ENCODE assay signal across 22 cellular contexts in genomic region chr2:75675908-75676307, GRCh38. TPM values are rescaled to one million over a fixed set of nuclear protein-coding genes. Genes with fewer than 3 reads are reported as not detected.
DNase-seq lines count a peak whose midpoint lies in the region; ATAC-seq, FAIRE-seq and TF ChIP-seq lines count a peak whose summit lies in the region.
"Had no signal": no experiment of that assay in that cellular context is flagged by ENCODE, and none has a peak within 500 bp of the region (broad histone marks: within the 10 kb centered on the region; RNA-seq: fewer than 3 reads in every experiment).

No MANE protein-coding gene starts in this region.

- no peaks in the 10 kb centered on the region for H3K9me1 ChIP-seq in K562 (ENCODE audit: control insufficient read depth, insufficient read depth, low read length)

- no peak for TF ChIP-seq EP300 in K562 (IDR thresholded peaks at IDR 0.05; ENCODE audit: low read length)

- WGBS in K562 (ENCODE audit: insufficient coverage, low coverage, missing lambda C conversion rate), result 86% methylated on average over 3 of the region's 3 CpGs
- 41% methylated on average over 3 of the region's 3 CpGs for WGBS in right lobe of liver (ENCODE audit: insufficient coverage, low coverage, low lambda C conversion rate, missing lambda C conversion rate)
- WGBS in adrenal gland, 4 donors, result 87 to 98% (median 94%) methylated on average over 3 of the region's 3 CpGs

- TF ChIP-seq POLR2A in K562 (conservative IDR thresholded peaks at IDR 0.05), result no peak
- TF ChIP-seq POLR2A in right lobe of liver (IDR thresholded peaks at IDR 0.05), result no peak
- no peak for TF ChIP-seq POLR2A in adrenal gland (IDR thresholded peaks at IDR 0.05)

- no peaks in the 10 kb centered on the region for H3K79me2 ChIP-seq in K562 (ENCODE audit: control insufficient read depth, insufficient read depth, low read length)

- in situ Hi-C loops in K562 (cut with MboI), result no loop called here

- no peak for TF ChIP-seq RAD21 in K562 (CRISPR knock-in tag; conservative IDR thresholded peaks at IDR 0.05 in 1 of 2, IDR thresholded peaks at IDR 0.05 in 1 of 2)

- POLR2A ChIA-PET in K562 (lab: Yijun Ruan, JAX), result no interaction called here

- CTCF ChIA-PET in K562 (lab: Yijun Ruan, JAX; ENCODE audit: low intra/inter-chr PET ratio), result interaction anchor here (2.6 kb wide), 1 partner anchor 35 kb away, joined by 14 read pairs; no protein-coding TSS in a partner anchor

- H3K36me3 ChIP-seq in left ventricle myocardium inferior (peaks cover 34% of the 10 kb centered on the region), K562 (ENCODE audit: control insufficient read depth, insufficient read depth, low read length) (peaks cover 60% of the 10 kb centered on the region), right lobe of liver (peaks cover 0 to 18% (median 7%) of the 10 kb centered on the region in 4 donors), adrenal gland (replicated peaks in 1 of 2) (peaks cover 0 to 10% of the 10 kb centered on the region in 2 donors)
- H3K36me3 ChIP-seq: BE2C had no signal

- H3K4me3 ChIP-seq in left ventricle myocardium inferior (no peak overlapping the region), K562 (no peak overlapping the region), right lobe of liver (no peak overlapping the region), adrenal gland (no peak overlapping the region), foreskin fibroblast (ENCODE audit: low read depth in 1 of 2, low read length in 2 of 2) (no peak overlapping the region)
- H3K4me3 ChIP-seq: GM23338 had no signal

- no peak overlapping the region for H3K4me2 ChIP-seq in K562 (ENCODE audit: insufficient read depth, low read length)
- H3K4me2 ChIP-seq: GM23338, SK-N-SH had no signal

- DNase-seq in left ventricle myocardium inferior (no peak), left cardiac atrium (no peak), K562 (ENCODE audit: extremely low read depth in 1 of 4, low spot score in 3 of 4) (no peak), right lobe of liver (no peak), adrenal gland (no peak), SW480 (ENCODE audit: low spot score) (no peak), foreskin fibroblast (no peak)
- DNase-seq: ACHN, BE2C, HCEC 1CT, MV-4-11, NCI-H1105, NCI-H1436 treated with DMSO at 0.1 percent for 48 hours, NCI-H187 treated with DMSO at 0.1 percent for 48 hours, NCI-H2107, NCI-H524, NCI-H774, SK-N-SH had no signal

- H3K9ac ChIP-seq in K562 (ENCODE audit: insufficient read depth in 1 of 2, low read depth in 2 of 2, low read length in 2 of 2), result no peak overlapping the region
- H3K9ac ChIP-seq: SK-N-SH had no signal

- H3K27ac ChIP-seq in left ventricle myocardium inferior (replicated peaks) (peak overlapping the region; percentile 14), K562 (ENCODE audit: extremely low read depth, low read depth, low read length) (peak overlapping the region; percentile 2; the same call in 1 of the 3 replicates), right lobe of liver (peak overlapping the region in 1 of 3 donors; percentile 14), adrenal gland (no peak overlapping the region)
- H3K27ac ChIP-seq: 22Rv1 had no signal

- no peak for TF ChIP-seq CTCF in left ventricle myocardium inferior (IDR thresholded peaks at IDR 0.05; ENCODE audit: borderline replicate concordance)
- TF ChIP-seq CTCF in K562 (IDR thresholded peaks at IDR 0.05 in 2 of 3, conservative IDR thresholded peaks at IDR 0.05 in 1 of 3; ENCODE audit: insufficient read depth in 2 of 3, low read depth in 1 of 3, low read length in 3 of 3), result no peak
- TF ChIP-seq CTCF in right lobe of liver (IDR thresholded peaks at IDR 0.05), result no peak
- no peak for TF ChIP-seq CTCF in adrenal gland (IDR thresholded peaks at IDR 0.05)
- TF ChIP-seq CTCF in foreskin fibroblast (IDR thresholded peaks at IDR 0.05; ENCODE audit: low read depth, low read length), result no peak

- intact Hi-C loops in left ventricle myocardium inferior (cut with micrococcal nuclease) (loop anchor here (5.0 kb wide), 1 partner anchor 34 kb away; no protein-coding TSS in a partner anchor), left cardiac atrium (cut with DNase I) (loop anchor here in 1 of 2 donors (5.0 kb wide), 1 partner anchor 34 kb away; no protein-coding TSS in a partner anchor), K562 (cut with micrococcal nuclease) (no loop called here), right lobe of liver (cut with DNase I) (no loop called here), adrenal gland (cut with DNase I) (no loop called here)

- FAIRE-seq in K562 (lab: Jason Lieb, UNC), result no peak
- FAIRE-seq: RCC 7860 had no signal

- no peaks in the 10 kb centered on the region for H4K20me1 ChIP-seq in K562 (replicated peaks; ENCODE audit: control insufficient read depth, insufficient read depth, low read length)

- H2AFZ ChIP-seq in K562 (ENCODE audit: low read depth, low read length), result no peak overlapping the region
- H2AFZ ChIP-seq: GM23338 had no signal

- no peak for ATAC-seq in left cardiac atrium
- ATAC-seq in K562, result no peak
- peak in 3 of 4 donors; percentile 61 to 63 (median 62) for ATAC-seq in right lobe of liver
- ATAC-seq in GM21367 (IDR thresholded peaks at IDR 0.05; ENCODE audit: unreplicated experiment), result no peak
- ATAC-seq: GM23338 had no signal

- BruUV-seq in K562 (replicated peaks; lab: Mats Ljungman, UMichigan), result no TSS peak

- H3K4me1 ChIP-seq in left ventricle myocardium inferior (peaks cover 21% of the 10 kb centered on the region), K562 (replicated peaks in 1 of 2; ENCODE audit: control insufficient read depth in 2 of 2, insufficient read depth in 2 of 2, low read length in 2 of 2) (peaks cover 6 to 15% of the 10 kb centered on the region in 2 experiments; a peak in 4 of 5 replicates), right lobe of liver (peaks cover 0 to 17% (median 8%) of the 10 kb centered on the region in 4 donors), adrenal gland (replicated peaks in 1 of 2) (no peaks in the 10 kb centered on the region)
- H3K4me1 ChIP-seq: BE2C had no signal

- no peaks in the 10 kb centered on the region for H3K9me3 ChIP-seq in left ventricle myocardium inferior (replicated peaks)
- H3K9me3 ChIP-seq in K562 (replicated peaks; ENCODE audit: control insufficient read depth, insufficient read depth, low read depth, low read length), result no peaks in the 10 kb centered on the region
- no peaks in the 10 kb centered on the region for H3K9me3 ChIP-seq in right lobe of liver
- no peaks in the 10 kb centered on the region for H3K9me3 ChIP-seq in adrenal gland (replicated peaks in 1 of 3)
- H3K9me3 ChIP-seq: BE2C, SK-N-SH had no signal

- H3K27me3 ChIP-seq in left ventricle myocardium inferior (ENCODE audit: low read depth) (no peaks in the 10 kb centered on the region), K562 (ENCODE audit: control insufficient read depth in 2 of 2, insufficient read depth in 2 of 2, low read length in 2 of 2) (no peaks in the 10 kb centered on the region), right lobe of liver (no peaks in the 10 kb centered on the region), adrenal gland (no peaks in the 10 kb centered on the region)
- H3K27me3 ChIP-seq: BE2C had no signal

RNA-seq across cellular contexts. Expression of gene MRPL19, which starts 29.3 kb away (rescaled TPM):
- total RNA-seq in left ventricle myocardium inferior, result 57.0 TPM
- 10 to 100 TPM; 40.4 to 46.1 TPM for total RNA-seq in left cardiac atrium
- total RNA-seq in K562 (2011; cell fraction: chromatin; rRNA removed; ENCODE audit: low replicate concordance), result 9.8 and 24.7 TPM in 2 replicates
- total RNA-seq in K562 (2011; cell fraction: nucleolus; rRNA removed), result 15.3 and 20.7 TPM in 2 replicates
- 18.0 and 23.6 TPM in 2 replicates for total RNA-seq in K562 (2011; cell fraction: nucleoplasm; rRNA removed)
- 64.3 and 65.9 TPM in 2 replicates for total RNA-seq in K562 (2014; rRNA removed)
- 59.5 and 66.0 TPM in 2 replicates for total RNA-seq in K562 (2014; rRNA removed; fragmentation: Illumina TruSeq; extraction: Trizol)
- 54.3 and 56.3 TPM in 2 replicates for total RNA-seq in K562 (2015; rRNA removed; fragmentation: Illumina TruSeq; extraction: Trizol)
- 61.1 and 68.3 TPM in 2 replicates for total RNA-seq in K562 (2021)
- 26.2 and 60.2 TPM in 2 replicates for polyA plus RNA-seq in K562 (2011; rRNA removed)
- 9.6 and 13.5 TPM in 2 replicates for polyA plus RNA-seq in K562 (2011; cell fraction: cytosol; rRNA removed)
- polyA plus RNA-seq in K562 (2011; cell fraction: nucleus; rRNA removed), result 8.6 and 9.7 TPM in 2 replicates
- 22.0 and 36.8 TPM in 2 replicates for polyA plus RNA-seq in K562 (2012)
- polyA plus RNA-seq in K562 (2014; fragmentation: Illumina TruSeq; extraction: Trizol), result 42.8 and 50.0 TPM in 2 replicates
- 10 to 100 TPM in 1 of 2 experiments, 1 to 10 TPM in 1; 9.7 to 11.8 TPM for polyA plus RNA-seq in K562 (2014; fragmentation: Nextera tagmentation; extraction: Ambion mirVana)
- polyA plus RNA-seq in K562 (2014; rRNA removed), result 56.1 and 70.0 TPM in 2 replicates
- 45.2 and 53.2 TPM in 2 replicates for polyA minus RNA-seq in K562 (2011; rRNA and poly(A)+ RNA removed)
- 10.6 and 24.8 TPM in 2 replicates for polyA minus RNA-seq in K562 (2011; cell fraction: cytosol; rRNA and poly(A)+ RNA removed)
- polyA minus RNA-seq in K562 (2011; cell fraction: nucleus; rRNA and poly(A)+ RNA removed), result 35.1 and 41.5 TPM in 2 replicates
- 10 to 100 TPM; 41.4 to 50.2 (median 44.0) TPM for total RNA-seq in right lobe of liver
- 100 to 1,000 TPM in 1 of 8 donors, 10 to 100 TPM in 7; 41.0 to 107 (median 69.2) TPM for total RNA-seq in adrenal gland
- 10 to 100 TPM; 16.5 to 86.6 (median 20.1) TPM for polyA plus RNA-seq in adrenal gland

RNA-seq across cellular contexts. Expression of gene GCFC2, which starts 34.8 kb away (rescaled TPM):
- total RNA-seq in left ventricle myocardium inferior (9.6 TPM), left cardiac atrium (10 to 100 TPM; 10.4 to 14.7 TPM), K562 (2014; rRNA removed) (18.6 and 21.1 TPM in 2 replicates), K562 (2014; rRNA removed; fragmentation: Illumina TruSeq; extraction: Trizol) (30.2 and 37.2 TPM in 2 replicates), K562 (2015; rRNA removed; fragmentation: Illumina TruSeq; extraction: Trizol) (22.7 and 27.0 TPM in 2 replicates), K562 (2021) (23.0 and 25.9 TPM in 2 replicates), right lobe of liver (10 to 100 TPM; 10.9 to 21.6 (median 16.5) TPM), adrenal gland (10 to 100 TPM; 12.4 to 26.3 (median 18.4) TPM)
- total RNA-seq in K562 (2011; cell fraction: chromatin; rRNA removed; ENCODE audit: low replicate concordance), result 10.9 and 53.2 TPM in 2 replicates
- total RNA-seq in K562 (2011; cell fraction: nucleolus; rRNA removed), result 8.4 and 12.0 TPM in 2 replicates
- total RNA-seq in K562 (2011; cell fraction: nucleoplasm; rRNA removed), result 24.1 and 29.8 TPM in 2 replicates
- polyA plus RNA-seq in K562 (2011; rRNA removed) (19.7 and 40.6 TPM in 2 replicates), K562 (2014; fragmentation: Illumina TruSeq; extraction: Trizol) (23.6 and 24.3 TPM in 2 replicates), K562 (2014; fragmentation: Nextera tagmentation; extraction: Ambion mirVana) (10 to 100 TPM; 10.5 to 13.5 TPM), K562 (2014; rRNA removed) (22.7 and 22.9 TPM in 2 replicates), adrenal gland (10 to 100 TPM; 23.1 to 52.9 (median 29.2) TPM)
- 5.4 and 9.8 TPM in 2 replicates for polyA plus RNA-seq in K562 (2011; cell fraction: cytosol; rRNA removed)
- 21.6 and 24.9 TPM in 2 replicates for polyA plus RNA-seq in K562 (2011; cell fraction: nucleus; rRNA removed)
- polyA plus RNA-seq in K562 (2012), result 12.7 and 16.6 TPM in 2 replicates
- polyA minus RNA-seq in K562 (2011; rRNA and poly(A)+ RNA removed), result 18.1 and 24.8 TPM in 2 replicates
- polyA minus RNA-seq in K562 (2011; cell fraction: cytosol; rRNA and poly(A)+ RNA removed), result 6.3 and 7.8 TPM in 2 replicates
- 16.6 and 23.0 TPM in 2 replicates for polyA minus RNA-seq in K562 (2011; cell fraction: nucleus; rRNA and poly(A)+ RNA removed)

Comparison
In these comparisons a context has a peak if more than half of its experiments do, and no peak if none do; other contexts are left out.
1. H3K27ac ChIP-seq: peak in left ventricle myocardium inferior (single experiment) and K562 (single experiment); none in adrenal gland (0 of 5).
2. ATAC-seq: peak in right lobe of liver (3 of 4); none in left cardiac atrium (0 of 2), K562 (single experiment) and GM21367 (single experiment).